Comparison of ENCODE assay signal across 22 cellular contexts in genomic region chr2:47060652-47061170, GRCh38.
DNase-seq lines count a peak whose midpoint lies in the region; ATAC-seq and TF ChIP-seq lines count a peak whose summit lies in the region.
"Had no signal": no experiment of that assay in that cellular context is flagged by ENCODE, and none has a peak within 500 bp of the region (broad histone marks: within the 10 kb centered on the region; RNA-seq: fewer than 3 reads in every experiment).

No MANE protein-coding gene starts in this region.

- no peaks in the 10 kb centered on the region for H3K27me3 ChIP-seq in muscle layer of duodenum (ENCODE audit: low read depth, low read length)
- no peaks in the 10 kb centered on the region for H3K27me3 ChIP-seq in tibial artery
- H3K27me3 ChIP-seq: cardiac muscle cell, gastrocnemius medialis, SJSA1, transverse colon had no signal

- peaks cover 51 to 64% of the 10 kb centered on the region in 2 donors for H3K4me1 ChIP-seq in muscle layer of duodenum (ENCODE audit: control insufficient read depth in 1 of 2, insufficient read depth in 2 of 2, low read length in 2 of 2)
- H3K4me1 ChIP-seq in tibial artery = peaks cover 20 to 79% (median 65%) of the 10 kb centered on the region in 4 donors

- H3K9me3 ChIP-seq in muscle layer of duodenum (ENCODE audit: control insufficient read depth in 1 of 2, low read length in 2 of 2) = no peaks in the 10 kb centered on the region
- no peaks in the 10 kb centered on the region for H3K9me3 ChIP-seq in tibial artery
- H3K9me3 ChIP-seq: Caco-2, gastrocnemius medialis, SJSA1, transverse colon had no signal

- intact Hi-C loops in tibial artery (cut with DNase I; ENCODE audit: low total_unique reads) = no loop called here

- ATAC-seq in GM21390 (IDR thresholded peaks at IDR 0.05; ENCODE audit: unreplicated experiment) = no peak
- ATAC-seq: gastrocnemius medialis, left lobe of liver had no signal

- DNase-seq in NCI-H524 (lab: John Stamatoyannopoulos, UW) (peak; percentile 46 to 92), caudate nucleus (lab: John Stamatoyannopoulos, UW) (peak in 1 of 61 donors; percentile 19), tibial artery (no peak), NCI-H2227 treated with DMSO at 0.1 percent for 48 hours (lab: John Stamatoyannopoulos, UW) (no peak), epidermal melanocyte (ENCODE audit: insufficient read length, low spot score) (no peak)
- DNase-seq: activated CD4-positive, alpha-beta memory T cell treated with anti-CD3 and anti-CD28 coated beads for 36 hours; activated CD4-positive, CD25-positive, alpha-beta regulatory T cell treated with anti-CD3 and anti-CD28 coated beads, Interleukin-2, amount 50 U/mL, for 72 hours; activated CD8-positive, alpha-beta memory T cell treated with anti-CD3 and anti-CD28 coated beads, Interleukin-2, amount 50 U/mL, for 48 hours; Caco-2; DND-41; gastrocnemius medialis; mesendoderm; NCI-H187 treated with DMSO at 0.1 percent for 48 hours; stimulated activated CD4-positive, alpha-beta T cell treated with anti-CD3 and anti-CD28 coated beads, Interleukin-15, amount 100 ng/mL, for 24 hours; stimulated activated naive CD4-positive, alpha-beta T cell treated with Interleukin-2 at 50 U/mL for 16 hours; transverse colon had no signal

- H3K4me3 ChIP-seq in muscle layer of duodenum (ENCODE audit: low read depth in 1 of 2, low read length in 2 of 2) (no peak overlapping the region), tibial artery (no peak overlapping the region)
- H3K4me3 ChIP-seq: cardiac muscle cell, gastrocnemius medialis, SJSA1, transverse colon had no signal

- TF ChIP-seq CTCF in tibial artery (IDR thresholded peaks at IDR 0.05) = no peak

- peaks cover 8% of the 10 kb centered on the region in 2 donors for H3K36me3 ChIP-seq in muscle layer of duodenum (ENCODE audit: control insufficient read depth in 1 of 2, insufficient read depth in 2 of 2, low read length in 2 of 2)
- H3K36me3 ChIP-seq in tibial artery = peaks cover 0 to 22% (median 15%) of the 10 kb centered on the region in 3 donors
- H3K36me3 ChIP-seq: cardiac muscle cell, gastrocnemius medialis had no signal

- H3K27ac ChIP-seq in caudate nucleus (ENCODE audit: low read depth, low read length) (peak overlapping the region; percentile 91), muscle layer of duodenum (ENCODE audit: low read length) (peak overlapping the region; percentile 16), tibial artery (peak overlapping the region; percentile 11 to 91)
- H3K27ac ChIP-seq: C4-2B, cardiac muscle cell, SJSA1, transverse colon had no signal

Comparison
In these comparisons a context has a peak if more than half of its experiments do, and no peak if none do; other contexts are left out.
1. DNase-seq: peak in NCI-H524 (2 of 2); none in tibial artery (0 of 2), NCI-H2227 treated with DMSO at 0.1 percent for 48 hours (single experiment) and epidermal melanocyte (single experiment).
2. H3K27ac ChIP-seq: peak in every context shown above with its lines; median percentile 91 in caudate nucleus; 51 in tibial artery; 16 in muscle layer of duodenum.